Comparison of ENCODE assay signal across 8 cellular contexts in genomic region chr5:77211013-77211690, GRCh38. TPM values are rescaled to one million over a fixed set of nuclear protein-coding genes. Genes with fewer than 3 reads are reported as not detected.
DNase-seq lines count a peak whose midpoint lies in the region; ATAC-seq, FAIRE-seq and TF ChIP-seq lines count a peak whose summit lies in the region.

No MANE protein-coding gene starts in this region.

- TF ChIP-seq POLR2A in HepG2 (IDR thresholded peaks at IDR 0.05; ENCODE audit: insufficient read depth in 1 of 2, low read depth in 2 of 2, low read length in 2 of 2) (no peak), tibial nerve (IDR thresholded peaks at IDR 0.05) (no peak)

- H2AFZ ChIP-seq in HepG2 (ENCODE audit: low read length): no peak overlapping the region

- H3K4me1 ChIP-seq in HepG2 (ENCODE audit: insufficient read depth, low read length): peaks cover 6% of the 10 kb centered on the region; the same call in 1 of the 2 replicates
- peaks cover 0 to 8% (median 5%) of the 10 kb centered on the region in 4 donors for H3K4me1 ChIP-seq in tibial nerve

- no peaks in the 10 kb centered on the region for H3K9me3 Mint-ChIP-seq in activated CD4-positive, alpha-beta T cell treated with anti-CD3 and anti-CD28 coated beads, Interleukin-2, amount 10 ng/mL, durations not matched to agents 24 days and 14 days
- H3K9me3 Mint-ChIP-seq in activated naive CD8-positive, alpha-beta T cell (ENCODE audit: low read depth): no peaks in the 10 kb centered on the region

- no peak overlapping the region for H3K27ac ChIP-seq in HepG2 (ENCODE audit: extremely low read length, insufficient read depth, low read length)
- no peak overlapping the region for H3K27ac ChIP-seq in tibial nerve

- H3K4me3 ChIP-seq in HepG2 (replicated peaks in 1 of 3; ENCODE audit: insufficient read depth in 1 of 3, low read depth in 2 of 3, low read length in 3 of 3): peak overlapping the region in 1 of 3 experiments; percentile 58; a peak in 1 of 6 replicates
- H3K4me3 ChIP-seq in tibial nerve: peak overlapping the region; percentile 22 to 59 (median 32)

- CTCF ChIA-PET in HepG2 (lab: Yijun Ruan, JAX; ENCODE audit: low intra/inter-chr PET ratio, low total read pairs): no interaction called here

- H3K9me3 ChIP-seq in HepG2 (ENCODE audit: low read length) (no peaks in the 10 kb centered on the region), tibial nerve (no peaks in the 10 kb centered on the region)

- TF ChIP-seq RAD21 in HepG2 (CRISPR knock-in tag; IDR thresholded peaks at IDR 0.05): no peak

- peaks cover 67% of the 10 kb centered on the region for H3K27me3 Mint-ChIP-seq in activated CD4-positive, alpha-beta T cell treated with anti-CD3 and anti-CD28 coated beads, Interleukin-2, amount 10 ng/mL, durations not matched to agents 24 days and 14 days
- peaks cover 40% of the 10 kb centered on the region for H3K27me3 Mint-ChIP-seq in activated naive CD8-positive, alpha-beta T cell

- H3K9ac ChIP-seq in HepG2 (ENCODE audit: insufficient read depth, low read depth, low read length): no peak overlapping the region

- 23% methylated on average over 5 of the region's 55 CpGs for WGBS in HepG2 (ENCODE audit: low lambda C conversion rate)
- 3 to 5% methylated on average over 25 to 35 of the region's 55 CpGs for WGBS in tibial nerve, 2 donors

- TF ChIP-seq EP300 in HepG2 (IDR thresholded peaks at IDR 0.05; ENCODE audit: low read depth in 2 of 2, low read length in 2 of 2) (no peak), HepG2 (CRISPR knock-in tag; IDR thresholded peaks at IDR 0.05; ENCODE audit: borderline replicate concordance) (no peak), tibial nerve (IDR thresholded peaks at IDR 0.05) (no peak)

- no TSS peak for BruUV-seq in HepG2 (replicated peaks; lab: Mats Ljungman, UMichigan)

- H3K27me3 ChIP-seq in HepG2 (ENCODE audit: control insufficient read depth in 1 of 2, insufficient read depth in 2 of 2, low read length in 2 of 2) (peaks cover 6 to 52% of the 10 kb centered on the region in 2 experiments), tibial nerve (peaks cover 0 to 44% of the 10 kb centered on the region in 2 donors)

- H4K20me1 ChIP-seq in HepG2 (ENCODE audit: insufficient read depth, low read length): no peaks in the 10 kb centered on the region

- POLR2A ChIA-PET in HepG2 (lab: Yijun Ruan, JAX): no interaction called here

- peak overlapping the region; percentile 37 for H3K4me2 ChIP-seq in HepG2 (ENCODE audit: low read depth, low read length)

- DNase-seq in activated CD4-positive, alpha-beta T cell treated with anti-CD3 and anti-CD28 coated beads, Interleukin-2, amount 10 ng/mL, durations not matched to agents 24 days and 14 days: peak; percentile 57
- DNase-seq in activated CD4-positive, alpha-beta T cell treated with anti-CD3 and anti-CD28 coated beads, Interleukin-2, amount 50 U/mL, for 4 hours: no peak
- DNase-seq in HepG2 (ENCODE audit: low spot score) (no peak), tibial nerve (ENCODE audit: low spot score in 2 of 2) (no peak), GOT3 (lab: John Stamatoyannopoulos, UW) (no peak)

- H3K4me1 Mint-ChIP-seq in activated CD4-positive, alpha-beta T cell treated with anti-CD3 and anti-CD28 coated beads, Interleukin-2, amount 10 ng/mL, durations not matched to agents 24 days and 14 days: peaks cover 12% of the 10 kb centered on the region
- H3K4me1 Mint-ChIP-seq in activated naive CD8-positive, alpha-beta T cell (ENCODE audit: low read depth): peaks cover 11% of the 10 kb centered on the region

- FAIRE-seq in HepG2 (lab: Jason Lieb, UNC): no peak

- no peak overlapping the region for H3K27ac Mint-ChIP-seq in activated CD4-positive, alpha-beta T cell treated with anti-CD3 and anti-CD28 coated beads, Interleukin-2, amount 10 ng/mL, durations not matched to agents 24 days and 14 days
- no peak overlapping the region for H3K27ac Mint-ChIP-seq in activated naive CD8-positive, alpha-beta T cell

- peaks cover 1% of the 10 kb centered on the region for H3K36me3 Mint-ChIP-seq in activated CD4-positive, alpha-beta T cell treated with anti-CD3 and anti-CD28 coated beads, Interleukin-2, amount 10 ng/mL, durations not matched to agents 24 days and 14 days (ENCODE audit: low read depth)
- H3K36me3 Mint-ChIP-seq in activated naive CD8-positive, alpha-beta T cell: peaks cover 4% of the 10 kb centered on the region

- in situ Hi-C loops in HepG2 (cut with HindIII; ENCODE audit: extremely low pct_ligation_motif_present, low pct_unique_long_range_greater_than_20kb): no loop called here

- ATAC-seq in HepG2 (peak; percentile 66), GM19397 (IDR thresholded peaks at IDR 0.05; ENCODE audit: unreplicated experiment) (no peak), HG03135 (IDR thresholded peaks at IDR 0.05; ENCODE audit: unreplicated experiment) (no peak)

- H3K36me3 ChIP-seq in HepG2 (replicated peaks in 1 of 2; ENCODE audit: control insufficient read depth in 1 of 2, insufficient read depth in 2 of 2, low read length in 2 of 2): no peaks in the 10 kb centered on the region
- H3K36me3 ChIP-seq in tibial nerve: no peaks in the 10 kb centered on the region

- peak overlapping the region; percentile 64 for H3K4me3 Mint-ChIP-seq in activated CD4-positive, alpha-beta T cell treated with anti-CD3 and anti-CD28 coated beads, Interleukin-2, amount 10 ng/mL, durations not matched to agents 24 days and 14 days
- peak overlapping the region; percentile 82 for H3K4me3 Mint-ChIP-seq in activated naive CD8-positive, alpha-beta T cell

- intact Hi-C loops in activated CD4-positive, alpha-beta T cell treated with anti-CD3 and anti-CD28 coated beads, Interleukin-2, amount 10 ng/mL, durations not matched to agents 24 days and 14 days (cut with micrococcal nuclease): no loop called here
- intact Hi-C loops in HepG2 (cut with micrococcal nuclease; ENCODE audit: unreplicated experiment): no loop called here

- TF ChIP-seq CTCF in HepG2 (CRISPR knock-in tag; IDR thresholded peaks at IDR 0.05): no peak
- no peak for TF ChIP-seq CTCF in tibial nerve (IDR thresholded peaks at IDR 0.05)

- H3K79me2 ChIP-seq in HepG2 (ENCODE audit: insufficient read depth, low read length): no peaks in the 10 kb centered on the region

TF ChIP-seq in HepG2, 621 proteins besides CTCF, POLR2A, EP300 and RAD21:
- 0 out of 2 replicates have a peak, but pooled peaks have one; percentile 61 for TF ChIP-seq ZNF777 (CRISPR knock-in tag; IDR thresholded peaks at IDR 0.05)
- TF ChIP-seq ZEB1 (IDR thresholded peaks at IDR 0.05; ENCODE audit: insufficient replicate concordance, low read depth): no peak
- TF ChIP-seq EZH2 (conservative IDR thresholded peaks at IDR 0.05; ENCODE audit: low read depth, low read length): peak; percentile 63
TF ChIP-seq in HepG2: peak in this region for 2.

RNA-seq across cellular contexts. Expression of gene PDE8B, which starts 0.7 kb away (rescaled TPM):
- total RNA-seq in activated CD4-positive, alpha-beta T cell treated with anti-CD3 and anti-CD28 coated beads, Interleukin-2, amount 10 ng/mL, durations not matched to agents 24 days and 14 days: 0.17 and 0.19 TPM in 2 replicates
- total RNA-seq in HepG2 (2016; rRNA removed; fragmentation: Illumina TruSeq; extraction: Trizol) (not detected in 2 replicates), tibial nerve (1 to 10 TPM; 6.3 to 8.8 (median 7.2) TPM)
- total RNA-seq in HepG2 (2016; cell fraction: cytosol; rRNA removed; fragmentation: Illumina TruSeq; extraction: Trizol; ENCODE audit: low read depth): not detected in 2 replicates
- total RNA-seq in HepG2 (2016; cell fraction: insoluble cytoplasmic fraction; rRNA removed; fragmentation: Illumina TruSeq; extraction: Trizol): not detected in 2 replicates
- 0.19 TPM in 1 of 2 replicates, not detected in the other for total RNA-seq in HepG2 (2016; cell fraction: membrane; rRNA removed; fragmentation: Illumina TruSeq; extraction: Trizol)
- total RNA-seq in HepG2 (2016; cell fraction: nucleus; rRNA removed; fragmentation: Illumina TruSeq; extraction: Trizol): not detected in 2 replicates
- polyA plus RNA-seq in HepG2 (2011; rRNA removed): 0.07 and 0.16 TPM in 2 replicates
- polyA plus RNA-seq in HepG2 (2011; cell fraction: cytosol; rRNA removed): 0.06 and 0.07 TPM in 2 replicates
- polyA plus RNA-seq in HepG2 (2011; cell fraction: nucleus; rRNA removed): 0.17 TPM in 1 of 2 replicates, not detected in the other
- polyA plus RNA-seq in HepG2 (2012): 0.39 and 0.45 TPM in 2 replicates
- not detected in 2 replicates for polyA plus RNA-seq in HepG2 (2016; cell fraction: cytosol; fragmentation: Illumina TruSeq; extraction: Trizol; ENCODE audit: low read depth)
- not detected in 2 replicates for polyA plus RNA-seq in HepG2 (2016; cell fraction: insoluble cytoplasmic fraction; fragmentation: Illumina TruSeq; extraction: Trizol; ENCODE audit: low read depth)
- not detected in 2 replicates for polyA plus RNA-seq in HepG2 (2016; cell fraction: membrane; fragmentation: Illumina TruSeq; extraction: Trizol; ENCODE audit: low read depth)
- not detected in 2 replicates for polyA plus RNA-seq in HepG2 (2016; cell fraction: nucleus; fragmentation: Illumina TruSeq; extraction: Trizol; ENCODE audit: insufficient read depth, low read depth)
- 36.7 TPM in 1 of 2 replicates, not detected in the other for polyA minus RNA-seq in HepG2 (2011; rRNA and poly(A)+ RNA removed; ENCODE audit: low replicate concordance)
- polyA minus RNA-seq in HepG2 (2011; cell fraction: cytosol; rRNA and poly(A)+ RNA removed): 0.30 TPM in 1 of 2 replicates, not detected in the other
- polyA minus RNA-seq in HepG2 (2011; cell fraction: nucleus; rRNA and poly(A)+ RNA removed): 0.99 and 1.0 TPM in 2 replicates
